ENCODE assay signal across 17 cellular contexts in genomic region chr14:88411039-88411438, GRCh38.
"Had no signal": no experiment of that assay in that cellular context is flagged by ENCODE, and none has a peak within 500 bp of the region (broad histone marks: within the 10 kb centered on the region; RNA-seq: fewer than 3 reads in every experiment).

No MANE protein-coding gene starts in this region.

- DNase-seq: activated CD4-positive, alpha-beta T cell treated with anti-CD3 and anti-CD28 coated beads for 36 hours; anterior cingulate cortex; brain microvascular endothelial cell; cortex of kidney; effector CD8-positive, alpha-beta T cell; foreskin fibroblast; hypothalamus; kidney glomerular epithelial cell; left ventricle myocardium superior; mesenchymal stem cell; natural killer cell; stimulated activated CD4-positive, alpha-beta T cell treated with anti-CD3 and anti-CD28 coated beads, Interleukin-12 subunit alpha, Interleukin-12 subunit beta, amount 100 ng/mL, for 4 hours; stimulated activated CD4-positive, alpha-beta T cell treated with anti-CD3 and anti-CD28 coated beads, Interleukin-2, amount 100 ng/mL, for 24 hours; T1000 had no signal

- H3K36me3 Mint-ChIP-seq: stimulated activated effector memory CD8-positive, alpha-beta T cell treated with anti-CD3 and anti-CD28 coated beads, Interleukin-12 subunit alpha, Interleukin-12 subunit beta, amount 100 ng/mL, for 72 hours had no signal

- H3K4me1 Mint-ChIP-seq: activated CD4-positive, alpha-beta T cell treated with anti-CD3 and anti-CD28 coated beads for 36 hours had no signal

- H3K36me3 ChIP-seq: brain microvascular endothelial cell had no signal

- H3K4me3 Mint-ChIP-seq: activated CD4-positive, alpha-beta T cell treated with anti-CD3 and anti-CD28 coated beads for 36 hours; activated T-helper 1 cell treated with anti-CD3 and anti-CD28 coated beads, Interleukin-12 subunit alpha, Interleukin-12 subunit beta, Interleukin-2, Interleukin-4 antibody, amounts not matched to agents 30 ng/mL and 10 ng/mL and 1 ng/mL, durations not matched to agents 14 hours and 24 hours and 36 hours; natural killer cell; stimulated activated effector memory CD8-positive, alpha-beta T cell treated with anti-CD3 and anti-CD28 coated beads, Interleukin-12 subunit alpha, Interleukin-12 subunit beta, amount 100 ng/mL, for 72 hours had no signal

- H3K27me3 ChIP-seq: brain microvascular endothelial cell had no signal

- H3K27me3 Mint-ChIP-seq: activated CD4-positive, alpha-beta T cell treated with anti-CD3 and anti-CD28 coated beads for 36 hours had no signal

- H3K27ac ChIP-seq: brain microvascular endothelial cell, VCaP had no signal

- ATAC-seq: activated CD4-positive, alpha-beta T cell treated with anti-CD3 and anti-CD28 coated beads for 36 hours; left ventricle myocardium superior; natural killer cell; stimulated activated effector memory CD8-positive, alpha-beta T cell treated with anti-CD3 and anti-CD28 coated beads, Interleukin-12 subunit alpha, Interleukin-12 subunit beta, amount 100 ng/mL, for 72 hours had no signal

- H3K27ac Mint-ChIP-seq: activated CD4-positive, alpha-beta T cell treated with anti-CD3 and anti-CD28 coated beads for 36 hours; activated T-helper 1 cell treated with anti-CD3 and anti-CD28 coated beads, Interleukin-12 subunit alpha, Interleukin-12 subunit beta, Interleukin-2, Interleukin-4 antibody, amounts not matched to agents 30 ng/mL and 10 ng/mL and 1 ng/mL, durations not matched to agents 14 hours and 24 hours and 36 hours; natural killer cell; stimulated activated effector memory CD8-positive, alpha-beta T cell treated with anti-CD3 and anti-CD28 coated beads, Interleukin-12 subunit alpha, Interleukin-12 subunit beta, amount 100 ng/mL, for 72 hours had no signal
